Comparison of ENCODE assay signal across 27 cellular contexts in the genomic region with DNA sequence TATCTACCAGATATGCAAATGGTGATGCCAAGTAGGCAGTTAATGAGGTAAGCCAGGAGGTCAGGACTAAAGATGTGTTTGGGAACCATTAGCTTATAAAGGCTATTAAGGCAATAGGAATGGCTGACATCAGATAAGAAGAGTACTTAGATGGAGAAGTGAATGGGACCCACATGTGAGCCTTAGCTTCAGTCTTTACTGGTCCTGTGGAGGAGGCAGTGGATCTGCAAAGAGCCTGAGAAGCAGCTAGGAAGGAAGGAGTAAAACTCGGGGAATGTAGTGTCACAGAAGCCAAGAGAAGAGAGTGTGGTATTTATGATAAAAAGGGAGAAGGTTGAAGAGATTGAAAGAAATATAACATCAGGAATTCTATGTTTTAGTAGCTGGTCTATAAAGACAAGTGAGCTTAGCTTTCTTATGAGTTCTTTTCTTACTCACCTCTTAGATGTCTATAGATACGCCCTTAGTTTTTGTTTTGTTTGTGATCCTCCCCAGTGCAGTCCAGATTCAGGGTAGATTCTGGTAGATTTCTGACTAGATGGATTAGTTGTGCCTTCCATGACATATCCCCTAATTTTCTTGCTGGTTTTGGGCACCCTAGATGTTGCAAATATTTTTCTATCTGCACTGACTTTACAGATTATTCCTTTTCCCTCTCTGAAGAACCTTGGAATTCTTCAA. TPM values are rescaled to one million over a fixed set of nuclear protein-coding genes. Genes with fewer than 3 reads are reported as not detected.
A peak's percentile ranks its signal among the peaks of the same experiment; 100 is the strongest.
DNase-seq lines count a peak whose midpoint lies in the region; ATAC-seq, FAIRE-seq and TF ChIP-seq lines count a peak whose summit lies in the region.
"Had no signal": no experiment of that assay in that cellular context is flagged by ENCODE, and none has a peak within 500 bp of the region (broad histone marks: within the 10 kb centered on the region; RNA-seq: fewer than 3 reads in every experiment).

No MANE protein-coding gene starts in this region.

- no peak for DNase-seq in activated CD4-positive, alpha-beta memory T cell treated with anti-CD3 and anti-CD28 coated beads for 36 hours
- no peak for DNase-seq in activated CD4-positive, alpha-beta memory T cell treated with anti-CD3 and anti-CD28 coated beads, Interleukin-2, amount 10 ng/mL, durations not matched to agents 7 days and 5 days
- no peak for DNase-seq in CD8-positive, alpha-beta T cell
- DNase-seq in T-cell = no peak
- DNase-seq in naive B cell = no peak
- DNase-seq in endodermal cell = no peak
- DNase-seq in kidney = no peak
- DNase-seq: activated CD4-positive, alpha-beta T cell treated with anti-CD3 and anti-CD28 coated beads, Interleukin-2, amount 50 U/mL, for 4 hours; foreskin melanocyte; NCI-H1105 treated with DMSO at 0.1 percent for 48 hours; NCI-H2029 treated with DMSO at 0.1 percent for 48 hours; NCI-H446; occipital lobe; OCI-M1; WERI-Rb-1 had no signal

- peaks cover 39% of the 10 kb centered on the region for H3K4me1 Mint-ChIP-seq in activated CD4-positive, alpha-beta memory T cell treated with anti-CD3 and anti-CD28 coated beads for 36 hours (ENCODE audit: low read depth)
- peaks cover 9% of the 10 kb centered on the region for H3K4me1 Mint-ChIP-seq in activated CD4-positive, alpha-beta memory T cell treated with anti-CD3 and anti-CD28 coated beads, Interleukin-2, amount 10 ng/mL, durations not matched to agents 7 days and 5 days
- H3K4me1 Mint-ChIP-seq in CD8-positive, alpha-beta T cell (ENCODE audit: low read depth) = peaks cover 55% of the 10 kb centered on the region
- H3K4me1 Mint-ChIP-seq in T-cell (peaks cover 49 to 67% (median 50%) of the 10 kb centered on the region in 3 donors), naive B cell (peaks cover 45 to 79% (median 64%) of the 10 kb centered on the region in 3 donors), endodermal cell (peaks cover 5% of the 10 kb centered on the region)

- CTCF ChIA-PET in activated CD4-positive, alpha-beta memory T cell treated with anti-CD3 and anti-CD28 coated beads for 36 hours (lab: Charles Lee) = interaction anchor here (0.9 to 1.4 kb wide), 6 partner anchors 17 to 135 kb away, joined by 3 to 4 read pairs (median 3); a partner anchor contains a TSS
- CTCF ChIA-PET in activated CD4-positive, alpha-beta memory T cell treated with anti-CD3 and anti-CD28 coated beads, Interleukin-2, amount 10 ng/mL, durations not matched to agents 7 days and 5 days (lab: Charles Lee) = interaction anchor here (0.6 to 1.1 kb wide), 4 partner anchors 57 to 285 kb away, joined by 3 read pairs; no protein-coding TSS in a partner anchor
- CTCF ChIA-PET in CD8-positive, alpha-beta T cell (lab: Charles Lee) = interaction anchor here (0.7 to 4.5 kb wide), 6 partner anchors 9 to 163 kb away, joined by 3 to 24 read pairs (median 3); a partner anchor contains a TSS
- CTCF ChIA-PET in T-cell (lab: Charles Lee) = interaction anchor here (0.7 to 1.0 kb wide), 6 partner anchors 9 to 915 kb away, joined by 3 to 5 read pairs (median 3); no protein-coding TSS in a partner anchor

- H3K9ac ChIP-seq in endodermal cell (ENCODE audit: extremely low read depth, low read length, poor library complexity, severe bottlenecking) (no peak overlapping the region), kidney (ENCODE audit: low read length in 2 of 2) (no peak overlapping the region)

- H3K9me3 Mint-ChIP-seq in activated CD4-positive, alpha-beta memory T cell treated with anti-CD3 and anti-CD28 coated beads for 36 hours = peaks cover 20% of the 10 kb centered on the region
- H3K9me3 Mint-ChIP-seq in activated CD4-positive, alpha-beta memory T cell treated with anti-CD3 and anti-CD28 coated beads, Interleukin-2, amount 10 ng/mL, durations not matched to agents 7 days and 5 days = peaks cover 8% of the 10 kb centered on the region
- peaks cover 9% of the 10 kb centered on the region for H3K9me3 Mint-ChIP-seq in CD8-positive, alpha-beta T cell
- H3K9me3 Mint-ChIP-seq in T-cell (peaks cover 4 to 17% (median 14%) of the 10 kb centered on the region in 3 donors), naive B cell (peaks cover 8 to 31% (median 15%) of the 10 kb centered on the region in 7 donors), endodermal cell (peaks cover 39% of the 10 kb centered on the region)

- H3K27ac Mint-ChIP-seq in activated CD4-positive, alpha-beta memory T cell treated with anti-CD3 and anti-CD28 coated beads for 36 hours = peak overlapping the region; percentile 23
- H3K27ac Mint-ChIP-seq in activated CD4-positive, alpha-beta memory T cell treated with anti-CD3 and anti-CD28 coated beads, Interleukin-2, amount 10 ng/mL, durations not matched to agents 7 days and 5 days = no peak overlapping the region
- peak overlapping the region; percentile 79 for H3K27ac Mint-ChIP-seq in CD8-positive, alpha-beta T cell
- H3K27ac Mint-ChIP-seq in T-cell (peak overlapping the region; percentile 55 to 62), naive B cell (peak overlapping the region in 5 of 6 donors; percentile 64 to 93 (median 88)), endodermal cell (no peak overlapping the region)
- H3K27ac Mint-ChIP-seq: memory B cell had no signal

- TF ChIP-seq CTCF in CD8-positive, alpha-beta T cell (IDR thresholded peaks at IDR 0.05) = no peak
- TF ChIP-seq CTCF in endodermal cell (conservative IDR thresholded peaks at IDR 0.05) (no peak), kidney (IDR thresholded peaks at IDR 0.05; ENCODE audit: borderline replicate concordance, extremely low read depth, insufficient read depth) (no peak)

- no peak overlapping the region for H3K4me3 Mint-ChIP-seq in activated CD4-positive, alpha-beta memory T cell treated with anti-CD3 and anti-CD28 coated beads for 36 hours
- H3K4me3 Mint-ChIP-seq in activated CD4-positive, alpha-beta memory T cell treated with anti-CD3 and anti-CD28 coated beads, Interleukin-2, amount 10 ng/mL, durations not matched to agents 7 days and 5 days = no peak overlapping the region
- H3K4me3 Mint-ChIP-seq in CD8-positive, alpha-beta T cell = no peak overlapping the region
- H3K4me3 Mint-ChIP-seq in T-cell = no peak overlapping the region
- peak overlapping the region in 4 of 8 donors; percentile 1 to 43 (median 12) for H3K4me3 Mint-ChIP-seq in naive B cell
- no peak overlapping the region for H3K4me3 Mint-ChIP-seq in endodermal cell
- H3K4me3 Mint-ChIP-seq: memory B cell had no signal

- POLR2A ChIA-PET in activated CD4-positive, alpha-beta memory T cell treated with anti-CD3 and anti-CD28 coated beads for 36 hours (lab: Charles Lee) = interaction anchor here (1.0 to 1.5 kb wide), 2 partner anchors 9 to 39 kb away, joined by 3 to 6 read pairs; a partner anchor contains a TSS
- POLR2A ChIA-PET in activated CD4-positive, alpha-beta memory T cell treated with anti-CD3 and anti-CD28 coated beads, Interleukin-2, amount 10 ng/mL, durations not matched to agents 7 days and 5 days (lab: Charles Lee) = interaction anchor here (0.7 to 1.1 kb wide), 4 partner anchors 9 to 40 kb away, joined by 3 read pairs; no protein-coding TSS in a partner anchor
- POLR2A ChIA-PET in CD8-positive, alpha-beta T cell (lab: Charles Lee) = interaction anchor here (0.9 to 1.3 kb wide), 3 partner anchors 32 to 145 kb away, joined by 3 read pairs; no protein-coding TSS in a partner anchor
- POLR2A ChIA-PET in T-cell (lab: Charles Lee) = no interaction called here

- no peak overlapping the region for H3K27ac ChIP-seq in CD8-positive, alpha-beta T cell (ENCODE audit: low read depth, low read length)
- H3K27ac ChIP-seq in endodermal cell (ENCODE audit: low read depth, low read length) (no peak overlapping the region), kidney (ENCODE audit: low read depth in 2 of 2, low read length in 2 of 2) (no peak overlapping the region)
- H3K27ac ChIP-seq: breast epithelium, coronary artery, esophagus muscularis mucosa, skin epidermis, suprapubic skin, WERI-Rb-1 had no signal

- WGBS in endodermal cell (ENCODE audit: insufficient coverage in 1 of 2, insufficient read length in 1 of 2), 2 experiments = 92 to 93% methylated on average over 1 to 2 of the region's 2 CpGs

- FAIRE-seq in kidney (lab: Jason Lieb, UNC) = no peak

- peaks cover 43% of the 10 kb centered on the region for H3K36me3 Mint-ChIP-seq in activated CD4-positive, alpha-beta memory T cell treated with anti-CD3 and anti-CD28 coated beads for 36 hours
- H3K36me3 Mint-ChIP-seq in activated CD4-positive, alpha-beta memory T cell treated with anti-CD3 and anti-CD28 coated beads, Interleukin-2, amount 10 ng/mL, durations not matched to agents 7 days and 5 days (ENCODE audit: low read depth) = peaks cover 38% of the 10 kb centered on the region
- peaks cover 46% of the 10 kb centered on the region for H3K36me3 Mint-ChIP-seq in CD8-positive, alpha-beta T cell
- H3K36me3 Mint-ChIP-seq in T-cell (peaks cover 38% of the 10 kb centered on the region), naive B cell (peaks cover 25 to 43% of the 10 kb centered on the region in 2 donors), endodermal cell (ENCODE audit: low read depth) (no peaks in the 10 kb centered on the region)

- peaks cover 8% of the 10 kb centered on the region for H3K36me3 ChIP-seq in CD8-positive, alpha-beta T cell (ENCODE audit: insufficient read depth, low read length)
- no peaks in the 10 kb centered on the region for H3K36me3 ChIP-seq in endodermal cell (ENCODE audit: control insufficient read depth, insufficient read depth, low read length)
- H3K36me3 ChIP-seq in kidney (ENCODE audit: control insufficient read depth in 1 of 2, insufficient read depth in 2 of 2, low read length in 2 of 2) = no peaks in the 10 kb centered on the region
- H3K36me3 ChIP-seq: breast epithelium, esophagus muscularis mucosa, suprapubic skin, WERI-Rb-1 had no signal

- no peak overlapping the region for H3K4me3 ChIP-seq in CD8-positive, alpha-beta T cell (ENCODE audit: low read depth, low read length)
- no peak overlapping the region for H3K4me3 ChIP-seq in endodermal cell (ENCODE audit: low read length)
- H3K4me3 ChIP-seq in kidney (ENCODE audit: low read length in 2 of 2) = no peak overlapping the region
- H3K4me3 ChIP-seq: breast epithelium, coronary artery, esophagus muscularis mucosa, skin epidermis, suprapubic skin had no signal

- intact Hi-C loops in activated CD4-positive, alpha-beta memory T cell treated with anti-CD3 and anti-CD28 coated beads for 36 hours (cut with micrococcal nuclease) = no loop called here
- intact Hi-C loops in CD8-positive, alpha-beta T cell (cut with DNase I, micrococcal nuclease) = loop anchor here in 1 of 2 experiments (5.0 kb wide), 1 partner anchor 41 kb away; no protein-coding TSS in a partner anchor
- intact Hi-C loops in kidney (cut with DNase I) = no loop called here

- H3K27me3 Mint-ChIP-seq in activated CD4-positive, alpha-beta memory T cell treated with anti-CD3 and anti-CD28 coated beads for 36 hours = no peaks in the 10 kb centered on the region
- H3K27me3 Mint-ChIP-seq in activated CD4-positive, alpha-beta memory T cell treated with anti-CD3 and anti-CD28 coated beads, Interleukin-2, amount 10 ng/mL, durations not matched to agents 7 days and 5 days = peaks cover under 1% of the 10 kb centered on the region
- H3K27me3 Mint-ChIP-seq in CD8-positive, alpha-beta T cell (ENCODE audit: low read depth) = no peaks in the 10 kb centered on the region
- H3K27me3 Mint-ChIP-seq in T-cell = no peaks in the 10 kb centered on the region
- H3K27me3 Mint-ChIP-seq in naive B cell = no peaks in the 10 kb centered on the region
- peaks cover 3% of the 10 kb centered on the region for H3K27me3 Mint-ChIP-seq in endodermal cell (ENCODE audit: insufficient read depth)
- H3K27me3 Mint-ChIP-seq: memory B cell had no signal

- ATAC-seq in CD8-positive, alpha-beta T cell = no peak
- peak in 2 of 4 experiments; percentile 15 to 45 for ATAC-seq in T-cell (replicated peaks in 1 of 4)
- no peak for ATAC-seq in naive B cell (ENCODE audit: low read depth in 2 of 2)
- ATAC-seq in HG03097 (IDR thresholded peaks at IDR 0.05; ENCODE audit: low FRiP score, unreplicated experiment) = no peak
- ATAC-seq: SK-N-SH treated with all-trans-retinoic acid at 6 μM for 48 hours had no signal

- H3K4me1 ChIP-seq in CD8-positive, alpha-beta T cell (ENCODE audit: insufficient read depth, low read length) = peaks cover 25% of the 10 kb centered on the region
- H3K4me1 ChIP-seq in endodermal cell (ENCODE audit: control insufficient read depth, insufficient read depth, low read length) (no peaks in the 10 kb centered on the region), kidney (ENCODE audit: control insufficient read depth in 1 of 2, insufficient read depth in 1 of 2, low read depth in 1 of 2, low read length in 2 of 2) (no peaks in the 10 kb centered on the region)
- H3K4me1 ChIP-seq: breast epithelium, esophagus muscularis mucosa, suprapubic skin had no signal

- no peaks in the 10 kb centered on the region for H3K27me3 ChIP-seq in CD8-positive, alpha-beta T cell (ENCODE audit: insufficient read depth, low read length)
- no peaks in the 10 kb centered on the region for H3K27me3 ChIP-seq in endodermal cell (ENCODE audit: control insufficient read depth, insufficient read depth, low read length, poor library complexity, severe bottlenecking)
- H3K27me3 ChIP-seq: breast epithelium, suprapubic skin had no signal

- no peaks in the 10 kb centered on the region for H3K9me3 ChIP-seq in CD8-positive, alpha-beta T cell (ENCODE audit: low read length)
- peaks cover 20% of the 10 kb centered on the region for H3K9me3 ChIP-seq in endodermal cell (ENCODE audit: control insufficient read depth, low read length)
- H3K9me3 ChIP-seq in kidney (ENCODE audit: control insufficient read depth in 1 of 2, low read length in 2 of 2) = no peaks in the 10 kb centered on the region
- H3K9me3 ChIP-seq: breast epithelium, esophagus muscularis mucosa, suprapubic skin had no signal

RNA-seq across cellular contexts. Expression of a gene that starts 39.4 kb away (rescaled TPM):
- total RNA-seq in activated CD4-positive, alpha-beta memory T cell treated with anti-CD3 and anti-CD28 coated beads for 36 hours = 10 to 100 TPM; 38.3 to 40.9 TPM
- 10 to 100 TPM; 32.0 to 33.8 TPM for total RNA-seq in activated CD4-positive, alpha-beta memory T cell treated with anti-CD3 and anti-CD28 coated beads, Interleukin-2, amount 10 ng/mL, durations not matched to agents 7 days and 5 days
- total RNA-seq in CD8-positive, alpha-beta T cell = 1 to 10 TPM; 4.6 to 5.2 TPM
- 10 to 100 TPM; 39.9 to 53.0 (median 47.3) TPM for total RNA-seq in T-cell
- polyA plus RNA-seq in naive B cell (ENCODE audit: low read depth in 6 of 6) = 100 to 1,000 TPM; 164 to 256 (median 194) TPM
- not detected for total RNA-seq in endodermal cell
- polyA plus RNA-seq in endodermal cell (2013, experiment 1 of 2) = not detected
- polyA plus RNA-seq in endodermal cell (2013, experiment 2 of 2) = not detected
- total RNA-seq in kidney = 5.5 TPM
- not detected for polyA plus RNA-seq in kidney (ENCODE audit: insufficient read depth, low read depth, low replicate concordance)
- total RNA-seq: A172, Daoy, M059J, occipital lobe, renal cortical epithelial cell had no signal

Comparison
In these comparisons a context has a peak if more than half of its experiments do, and no peak if none do; other contexts are left out.
1. H3K27ac Mint-ChIP-seq: peak in activated CD4-positive, alpha-beta memory T cell treated with anti-CD3 and anti-CD28 coated beads for 36 hours (single experiment), CD8-positive, alpha-beta T cell (single experiment), T-cell (2 of 2) and naive B cell (5 of 6); none in activated CD4-positive, alpha-beta memory T cell treated with anti-CD3 and anti-CD28 coated beads, Interleukin-2, amount 10 ng/mL, durations not matched to agents 7 days and 5 days (single experiment) and endodermal cell (single experiment).
2. POLR2A ChIA-PET loops: an anchor here in activated CD4-positive, alpha-beta memory T cell treated with anti-CD3 and anti-CD28 coated beads for 36 hours (1.0 to 1.5 kb wide), activated CD4-positive, alpha-beta memory T cell treated with anti-CD3 and anti-CD28 coated beads, Interleukin-2, amount 10 ng/mL, durations not matched to agents 7 days and 5 days (0.7 to 1.1 kb wide) and CD8-positive, alpha-beta T cell (0.9 to 1.3 kb wide); none called in T-cell.